Comparison of ENCODE assay signal across 17 cellular contexts in genomic region chr5:54581831-54582548, GRCh38.
DNase-seq lines count a peak whose midpoint lies in the region; ATAC-seq, FAIRE-seq and TF ChIP-seq lines count a peak whose summit lies in the region.
"Had no signal": no experiment of that assay in that cellular context is flagged by ENCODE, and none has a peak within 500 bp of the region (broad histone marks: within the 10 kb centered on the region; RNA-seq: fewer than 3 reads in every experiment).

No MANE protein-coding gene starts in this region.

- no peaks in the 10 kb centered on the region for H4K20me1 ChIP-seq in PC-3 (ENCODE audit: low read length)

- BruUV-seq in PC-3 (replicated peaks; lab: Mats Ljungman, UMichigan) = no TSS peak

- TF ChIP-seq POLR2A in sigmoid colon (IDR thresholded peaks at IDR 0.05) = no peak

- no peak overlapping the region for H2AFZ ChIP-seq in PC-3 (ENCODE audit: low read length)

- no peak for DNase-seq in Right ventricle myocardium inferior (ENCODE audit: missing footprints)
- DNase-seq in cardiac septum (ENCODE audit: low spot score) = no peak
- DNase-seq in heart right ventricle = no peak
- DNase-seq in sigmoid colon = no peak
- no peak for DNase-seq in PC-3
- no peak for DNase-seq in dermis blood vessel endothelial cell
- no peak for DNase-seq in small intestine
- DNase-seq in SHP77 (lab: John Stamatoyannopoulos, UW) = no peak
- DNase-seq: 8988T; activated CD4-positive, alpha-beta T cell treated with anti-CD3 and anti-CD28 coated beads for 36 hours; Calu3; NCI-H1092; NCI-H446; stimulated activated naive CD8-positive, alpha-beta T cell treated with anti-CD3 and anti-CD28 coated beads, Interleukin-15, Interleukin-2, amounts not matched to agents 100 U/mL and 50 U/mL, for 24 hours; T-helper 17 cell had no signal

- no peak for FAIRE-seq in small intestine (lab: Jason Lieb, UNC)
- FAIRE-seq: endometrium had no signal

- no peaks in the 10 kb centered on the region for H3K79me2 ChIP-seq in PC-3 (ENCODE audit: low read length)

- H3K4me1 ChIP-seq in heart right ventricle (peaks cover 0 to 40% (median 9%) of the 10 kb centered on the region in 9 donors), sigmoid colon (peaks cover 0 to 23% (median 15%) of the 10 kb centered on the region in 4 donors), PC-3 (ENCODE audit: insufficient read depth, low read length) (no peaks in the 10 kb centered on the region), small intestine (ENCODE audit: control insufficient read depth in 2 of 2, insufficient read depth in 1 of 2, low read depth in 1 of 2, low read length in 1 of 2) (peaks cover 0 to 6% of the 10 kb centered on the region in 2 donors)

- ATAC-seq in Right ventricle myocardium inferior (peak; percentile 68), heart right ventricle (peak in 7 of 8 donors; percentile 47 to 68 (median 61)), PC-3 (no peak)
- ATAC-seq: activated CD4-positive, alpha-beta T cell treated with anti-CD3 and anti-CD28 coated beads for 36 hours; Panc1; stimulated activated naive CD8-positive, alpha-beta T cell treated with anti-CD3 and anti-CD28 coated beads, Interleukin-15, Interleukin-2, amounts not matched to agents 100 U/mL and 50 U/mL, for 24 hours; T-helper 17 cell had no signal

- no peaks in the 10 kb centered on the region for H3F3A ChIP-seq in PC-3 (ENCODE audit: low read length, unreplicated experiment)

- intact Hi-C loops in Right ventricle myocardium inferior (cut with DNase I) = loop anchor here (5.0 kb wide), 1 partner anchor 65 kb away; the partner anchor contains the start of gene SNX18
- intact Hi-C loops in cardiac septum (cut with DNase I) = no loop called here
- intact Hi-C loops in heart right ventricle (cut with DNase I) = no loop called here
- intact Hi-C loops in sigmoid colon (cut with DNase I) = no loop called here
- intact Hi-C loops in PC-3 (cut with micrococcal nuclease) = no loop called here

- TF ChIP-seq EP300 in sigmoid colon (IDR thresholded peaks at IDR 0.05) = no peak

- H3K27ac ChIP-seq in heart right ventricle (peak overlapping the region in 8 of 10 donors; percentile 2 to 81 (median 56)), sigmoid colon (peak overlapping the region; percentile 4 to 64 (median 60)), PC-3 (ENCODE audit: low read length) (no peak overlapping the region), small intestine (ENCODE audit: low read depth in 1 of 2, low read length in 1 of 2) (peak overlapping the region in 1 of 2 donors; percentile 37)

- H3K36me3 ChIP-seq in heart right ventricle (no peaks in the 10 kb centered on the region), sigmoid colon (no peaks in the 10 kb centered on the region), PC-3 (ENCODE audit: low read depth, low read length) (no peaks in the 10 kb centered on the region), small intestine (ENCODE audit: control insufficient read depth in 2 of 2, insufficient read depth in 2 of 2, low read length in 2 of 2) (no peaks in the 10 kb centered on the region)

- CTCF ChIA-PET in PC-3 (lab: Charles Lee) = no interaction called here

- no peaks in the 10 kb centered on the region for H3K9me2 ChIP-seq in PC-3 (replicated peaks; ENCODE audit: low read length)

- H3K27me3 ChIP-seq in heart right ventricle (no peaks in the 10 kb centered on the region), sigmoid colon (no peaks in the 10 kb centered on the region), PC-3 (ENCODE audit: low read length) (no peaks in the 10 kb centered on the region), small intestine (ENCODE audit: control insufficient read depth in 2 of 2, insufficient read depth in 2 of 2, low read length in 2 of 2) (no peaks in the 10 kb centered on the region)

- TF ChIP-seq CTCF in heart right ventricle (IDR thresholded peaks at IDR 0.05) (no peak), sigmoid colon (IDR thresholded peaks at IDR 0.05) (no peak), PC-3 (conservative IDR thresholded peaks at IDR 0.05; ENCODE audit: low read depth, low read length) (no peak)

- H3K4me2 ChIP-seq in PC-3 (ENCODE audit: low read length) = no peak overlapping the region

- peaks cover 0 to 15% (median 3%) of the 10 kb centered on the region in 11 donors for H3K9me3 ChIP-seq in heart right ventricle
- H3K9me3 ChIP-seq in sigmoid colon = peaks cover 0 to 7% (median 5%) of the 10 kb centered on the region in 4 donors
- no peaks in the 10 kb centered on the region for H3K9me3 ChIP-seq in PC-3 (ENCODE audit: low read length)
- H3K9me3 ChIP-seq in small intestine (ENCODE audit: control insufficient read depth, low read depth) = peaks cover 2% of the 10 kb centered on the region

- no peak overlapping the region for H3K9ac ChIP-seq in PC-3 (ENCODE audit: low read length)

- no peak overlapping the region for H3K4me3 ChIP-seq in heart right ventricle
- no peak overlapping the region for H3K4me3 ChIP-seq in sigmoid colon
- H3K4me3 ChIP-seq in PC-3 (ENCODE audit: low read length) = no peak overlapping the region
- H3K4me3 ChIP-seq in small intestine (ENCODE audit: low read depth in 1 of 2, low read length in 2 of 2) = peak overlapping the region in 1 of 2 donors; percentile 14

- 74 to 85% methylated on average over 3 of the region's 3 CpGs for WGBS in heart right ventricle, 2 donors
- WGBS in sigmoid colon, 2 donors = 80 to 86% methylated on average over 3 of the region's 3 CpGs
- WGBS in small intestine, 3 donors = 68 to 77% (median 70%) methylated on average over 3 of the region's 3 CpGs

- POLR2A ChIA-PET in PC-3 (lab: Charles Lee; ENCODE audit: unreplicated experiment) = no interaction called here
